Comparison of ENCODE assay signal across 8 cellular contexts in the genomic region with DNA sequence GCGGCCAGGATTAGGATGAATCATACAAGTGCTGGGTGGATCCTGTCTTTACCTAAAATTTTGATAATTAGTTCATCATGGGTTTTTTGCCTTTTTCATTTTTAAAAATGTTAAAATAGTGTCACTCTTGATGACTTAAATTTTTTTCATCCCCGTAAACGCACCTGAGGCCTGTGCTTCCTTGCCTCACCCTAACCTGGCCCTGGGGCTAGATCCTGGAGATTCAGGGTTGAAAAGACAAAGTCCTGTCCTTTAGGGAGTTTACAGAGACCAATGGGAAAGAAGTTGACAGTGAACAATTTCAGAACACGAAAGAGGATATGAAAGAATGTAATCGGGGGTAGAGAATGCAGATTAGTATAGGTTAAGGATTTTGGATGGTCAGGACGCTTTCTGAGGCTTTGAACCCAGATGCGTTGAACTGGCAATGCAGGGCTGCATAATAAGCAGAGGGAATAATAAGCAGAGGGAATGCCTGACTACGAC. TPM values are rescaled to one million over a fixed set of nuclear protein-coding genes. Genes with fewer than 3 reads are reported as not detected.
DNase-seq lines count a peak whose midpoint lies in the region; ATAC-seq, FAIRE-seq and TF ChIP-seq lines count a peak whose summit lies in the region.

No MANE protein-coding gene starts in this region.

- intact Hi-C loops in pancreas (cut with DNase I), result no loop called here

- H3K27ac ChIP-seq in ectodermal cell (ENCODE audit: insufficient read depth, low read depth, low read length, poor library complexity, severe bottlenecking) (no peak overlapping the region), pancreas (peak overlapping the region in 2 of 4 donors; percentile 89 to 93)

- H3K4me3 Mint-ChIP-seq in activated naive CD4-positive, alpha-beta T cell treated with anti-CD3 and anti-CD28 coated beads, Interleukin-2, amount 10 ng/mL, durations not matched to agents 7 days and 5 days, result peak overlapping the region; percentile 89

- H3K4me1 ChIP-seq in ectodermal cell (ENCODE audit: control insufficient read depth, insufficient read depth, low read length) (peaks cover 15% of the 10 kb centered on the region), pancreas (peaks cover 8 to 16% (median 11%) of the 10 kb centered on the region in 3 donors)

- no peaks in the 10 kb centered on the region for H3K27me3 Mint-ChIP-seq in activated naive CD4-positive, alpha-beta T cell treated with anti-CD3 and anti-CD28 coated beads, Interleukin-2, amount 10 ng/mL, durations not matched to agents 7 days and 5 days

- peaks cover 39% of the 10 kb centered on the region for H3K4me1 Mint-ChIP-seq in activated naive CD4-positive, alpha-beta T cell treated with anti-CD3 and anti-CD28 coated beads, Interleukin-2, amount 10 ng/mL, durations not matched to agents 7 days and 5 days

- H3K9me3 ChIP-seq in ectodermal cell (ENCODE audit: control insufficient read depth, low read length) (no peaks in the 10 kb centered on the region), pancreas (no peaks in the 10 kb centered on the region)

- H3K27ac Mint-ChIP-seq in activated naive CD4-positive, alpha-beta T cell treated with anti-CD3 and anti-CD28 coated beads, Interleukin-2, amount 10 ng/mL, durations not matched to agents 7 days and 5 days, result peak overlapping the region; percentile 96

- no peak for TF ChIP-seq CTCF in pancreas (IDR thresholded peaks at IDR 0.05)

- ATAC-seq in HG02623 (IDR thresholded peaks at IDR 0.05; ENCODE audit: unreplicated experiment) (peak; percentile 21), pancreas (no peak)

- H3K36me3 Mint-ChIP-seq in activated naive CD4-positive, alpha-beta T cell treated with anti-CD3 and anti-CD28 coated beads, Interleukin-2, amount 10 ng/mL, durations not matched to agents 7 days and 5 days, result peaks cover 41% of the 10 kb centered on the region

- no peaks in the 10 kb centered on the region for H3K36me3 ChIP-seq in ectodermal cell (ENCODE audit: control insufficient read depth, insufficient read depth, low read length)
- no peaks in the 10 kb centered on the region for H3K36me3 ChIP-seq in pancreas

- no peaks in the 10 kb centered on the region for H3K9me3 Mint-ChIP-seq in activated naive CD4-positive, alpha-beta T cell treated with anti-CD3 and anti-CD28 coated beads, Interleukin-2, amount 10 ng/mL, durations not matched to agents 7 days and 5 days

- DNase-seq in activated naive CD4-positive, alpha-beta T cell treated with anti-CD3 and anti-CD28 coated beads, Interleukin-2, amount 10 ng/mL, durations not matched to agents 7 days and 5 days, result no peak
- no peak for DNase-seq in activated naive CD4-positive, alpha-beta T cell treated with Interleukin-2 at 50 U/mL for 16 hours
- DNase-seq in NCI-H748 treated with DMSO at 0.1 percent for 48 hours (lab: John Stamatoyannopoulos, UW), result peak; percentile 24
- DNase-seq in pancreas, result no peak
- no peak for DNase-seq in NCI-H2107 treated with DMSO at 0.1 percent for 48 hours (lab: John Stamatoyannopoulos, UW; ENCODE audit: unreplicated experiment)
- no peak for DNase-seq in stimulated activated CD4-positive, alpha-beta T cell treated with anti-CD3 and anti-CD28 coated beads, Interleukin-1b, Interleukin-23, amount 100 ng/mL, for 48 hours

- H3K4me3 ChIP-seq in ectodermal cell (ENCODE audit: insufficient read depth, low read depth, low read length), result peak overlapping the region; percentile 88
- H3K4me3 ChIP-seq in pancreas, result peak overlapping the region in 3 of 4 donors; percentile 58 to 93 (median 69)

- CTCF ChIA-PET in activated naive CD4-positive, alpha-beta T cell treated with anti-CD3 and anti-CD28 coated beads, Interleukin-2, amount 10 ng/mL, durations not matched to agents 7 days and 5 days (lab: Charles Lee), result interaction anchor here (1.7 kb wide), 2 partner anchors 36 to 39 kb away, joined by 3 to 4 read pairs; no protein-coding TSS in a partner anchor

- 7 to 9% methylated on average over 8 of the region's 8 CpGs for WGBS in ectodermal cell, 2 experiments
- WGBS in pancreas, 2 donors, result 11 to 14% methylated on average over 8 of the region's 8 CpGs

- H3K27me3 ChIP-seq in ectodermal cell (ENCODE audit: control insufficient read depth, insufficient read depth, low read length, poor library complexity, severe bottlenecking), result no peaks in the 10 kb centered on the region
- H3K27me3 ChIP-seq in pancreas, result no peaks in the 10 kb centered on the region

- FAIRE-seq in pancreas (lab: Jason Lieb, UNC), result no peak

RNA-seq across cellular contexts. Expression of gene FBXO5, which starts 1.6 kb away (rescaled TPM):
- 49.5 TPM for polyA plus RNA-seq in ectodermal cell (2013, experiment 1 of 4)
- polyA plus RNA-seq in ectodermal cell (2013, experiment 2 of 4), result 47.3 TPM
- polyA plus RNA-seq in ectodermal cell (2013, experiment 3 of 4), result 43.9 TPM
- 46.2 TPM for polyA plus RNA-seq in ectodermal cell (2013, experiment 4 of 4)
- 1 to 10 TPM in 4 of 6 donors, under 1 TPM in 2; 0.87 to 3.2 (median 1.5) TPM for total RNA-seq in pancreas
- polyA plus RNA-seq in pancreas, result 1 to 10 TPM in 1 of 2 donors, under 1 TPM in 1; 0.57 to 2.5 TPM

RNA-seq across cellular contexts. Expression of gene MTRF1L, which starts 18.1 kb away (rescaled TPM):
- polyA plus RNA-seq in ectodermal cell (2013, experiment 1 of 4), result 22.0 TPM
- polyA plus RNA-seq in ectodermal cell (2013, experiment 2 of 4), result 25.7 TPM
- 18.0 TPM for polyA plus RNA-seq in ectodermal cell (2013, experiment 3 of 4)
- 16.1 TPM for polyA plus RNA-seq in ectodermal cell (2013, experiment 4 of 4)
- total RNA-seq in pancreas, result 1 to 10 TPM; 4.8 to 9.9 (median 7.3) TPM
- polyA plus RNA-seq in pancreas, result 1 to 10 TPM; 4.4 to 8.5 TPM
